ENCODE assay signal across 10 cellular contexts in the genomic region with DNA sequence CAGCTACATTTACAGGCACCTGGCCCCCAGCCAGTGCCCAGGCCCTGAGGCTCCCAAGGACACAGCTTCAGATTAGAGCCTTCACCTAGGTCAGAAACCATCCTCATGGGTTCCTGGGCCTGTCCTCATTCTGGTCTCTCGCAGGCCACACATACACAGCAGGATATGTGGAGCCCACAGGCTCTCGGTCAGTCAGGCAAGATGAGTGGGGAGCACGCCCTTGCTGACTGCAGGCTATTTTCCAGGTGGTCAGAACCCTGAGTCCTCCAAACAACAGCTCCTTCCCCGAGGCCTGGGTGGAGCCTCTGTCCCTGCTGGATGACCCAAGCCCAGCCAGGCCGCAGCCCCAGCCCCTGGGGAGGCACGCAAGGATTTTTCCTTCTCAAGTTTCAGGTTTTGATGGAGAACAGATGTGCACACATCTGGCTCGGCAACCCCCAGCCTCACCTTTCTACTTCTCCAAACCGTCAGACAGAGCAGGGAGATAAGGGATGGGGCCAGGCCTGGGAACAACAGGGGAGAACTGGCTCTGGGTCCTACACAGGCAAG. TPM values are rescaled to one million over a fixed set of nuclear protein-coding genes. Genes with fewer than 3 reads are reported as not detected.
A peak's percentile ranks its signal among the peaks of the same experiment; 100 is the strongest.
DNase-seq lines count a peak whose midpoint lies in the region; ATAC-seq, FAIRE-seq and TF ChIP-seq lines count a peak whose summit lies in the region.
"Had no signal": no experiment of that assay in that cellular context is flagged by ENCODE, and none has a peak within 500 bp of the region (broad histone marks: within the 10 kb centered on the region; RNA-seq: fewer than 3 reads in every experiment).

No MANE protein-coding gene starts in this region.

- in situ Hi-C loops in GM23248 (cut with MboI) = no loop called here

- H3K27ac ChIP-seq in GM23248 (no peak overlapping the region), sigmoid colon (no peak overlapping the region)

- H3K27me3 ChIP-seq in GM23248 (replicated peaks; ENCODE audit: insufficient read depth) (no peaks in the 10 kb centered on the region), sigmoid colon (peaks cover 0 to 6% (median 0%) of the 10 kb centered on the region in 3 donors)

- 70 to 75% methylated on average over 8 of the region's 8 CpGs for WGBS in GM23248 (ENCODE audit: low coverage in 1 of 2, low lambda C conversion rate in 2 of 2, missing lambda C conversion rate in 2 of 2), 2 experiments
- WGBS in sigmoid colon, 2 donors = 82 to 83% methylated on average over 8 of the region's 8 CpGs

- no peak overlapping the region for H3K4me3 ChIP-seq in GM23248
- no peak overlapping the region for H3K4me3 ChIP-seq in fibroblast of mammary gland (ENCODE audit: control insufficient read depth, low read depth, low read length)
- H3K4me3 ChIP-seq in sigmoid colon = no peak overlapping the region
- H3K4me3 ChIP-seq in mucosa of descending colon = no peak overlapping the region

- no peak overlapping the region for H3K9ac ChIP-seq in GM23248

- no peak for TF ChIP-seq POLR2A in sigmoid colon (IDR thresholded peaks at IDR 0.05)

- DNase-seq in GM23248 = peak; percentile 36
- peak; percentile 99 for DNase-seq in RPMI7951 (ENCODE audit: low read depth)
- peak; percentile 81 for DNase-seq in fibroblast of mammary gland (ENCODE audit: low read depth)
- peak; percentile 76 for DNase-seq in sigmoid colon
- DNase-seq in mucosa of descending colon = no peak
- no peak for DNase-seq in GM19239 (ENCODE audit: insufficient read length, low spot score)
- DNase-seq in RKO (ENCODE audit: low spot score) = no peak
- DNase-seq: activated naive CD4-positive, alpha-beta T cell treated with Interleukin-2 at 50 U/mL for 16 hours; NCI-H1092 had no signal

- H4K20me1 ChIP-seq in GM23248 (ENCODE audit: insufficient read depth) = no peaks in the 10 kb centered on the region

- no peak for TF ChIP-seq EP300 in sigmoid colon (IDR thresholded peaks at IDR 0.05)

- H3K9me2 ChIP-seq in GM23248 (ENCODE audit: insufficient read depth) = no peaks in the 10 kb centered on the region

- peak overlapping the region; percentile 9 for H3K4me2 ChIP-seq in GM23248 (ENCODE audit: unreplicated experiment)

- no peak for ATAC-seq in mucosa of descending colon

- intact Hi-C loops in sigmoid colon (cut with DNase I) (no loop called here), mucosa of descending colon (cut with DNase I, micrococcal nuclease) (no loop called here)

- H3K4me1 ChIP-seq in GM23248 (ENCODE audit: insufficient read depth) (peaks cover 26% of the 10 kb centered on the region), sigmoid colon (peaks cover 0 to 11% (median 5%) of the 10 kb centered on the region in 4 donors), mucosa of descending colon (ENCODE audit: low read depth) (peaks cover 6% of the 10 kb centered on the region)

- H3K9me3 ChIP-seq in GM23248 (ENCODE audit: low read depth) = no peaks in the 10 kb centered on the region
- no peaks in the 10 kb centered on the region for H3K9me3 ChIP-seq in sigmoid colon
- no peaks in the 10 kb centered on the region for H3K9me3 ChIP-seq in mucosa of descending colon

- no peaks in the 10 kb centered on the region for H3K79me2 ChIP-seq in GM23248 (ENCODE audit: insufficient read depth)

- FAIRE-seq in GM19239 (lab: Jason Lieb, UNC) = no peak

- H2AFZ ChIP-seq in GM23248 = no peak overlapping the region

- peaks cover 7% of the 10 kb centered on the region; the same call in 1 of the 2 replicates for H3F3A ChIP-seq in GM23248 (ENCODE audit: insufficient read depth)

- H3K36me3 ChIP-seq in GM23248 (ENCODE audit: low read depth) (no peaks in the 10 kb centered on the region), sigmoid colon (no peaks in the 10 kb centered on the region), mucosa of descending colon (ENCODE audit: low read depth) (no peaks in the 10 kb centered on the region)

- TF ChIP-seq CTCF in fibroblast of mammary gland (conservative IDR thresholded peaks at IDR 0.05; ENCODE audit: control insufficient read depth, insufficient read depth, low read depth, low read length) (no peak), sigmoid colon (IDR thresholded peaks at IDR 0.05) (no peak), mucosa of descending colon (IDR thresholded peaks at IDR 0.05) (no peak)

RNA-seq across cellular contexts. Expression of a gene that starts 1.6 kb away (rescaled TPM):
- not detected in 2 replicates for total RNA-seq in GM23248 (2014; rRNA removed; shearing (Covaris generic))
- polyA plus RNA-seq in GM23248 (2016; fragmentation: Nextera tagmentation; extraction: Ambion mirVana) (0.22 TPM in 1 of 2 replicates, not detected in the other), sigmoid colon (under 1 TPM in 1 of 3 donors, not detected in 2; 0.50 TPM)
- total RNA-seq in RPMI7951 (2014; rRNA removed; shearing (Covaris generic)) = 95.7 and 114 TPM in 2 replicates
- total RNA-seq in sigmoid colon (under 1 TPM in 1 of 4 donors, not detected in 3; 0.71 TPM), mucosa of descending colon (under 1 TPM in 1 of 3 donors, not detected in 2; 0.35 TPM)
- total RNA-seq: mononuclear cell had no signal

RNA-seq across cellular contexts. Expression of a gene that starts 27.4 kb away (rescaled TPM):
- total RNA-seq in GM23248 (2014; rRNA removed; shearing (Covaris generic)) = 110 and 127 TPM in 2 replicates
- 124 and 125 TPM in 2 replicates for polyA plus RNA-seq in GM23248 (2016; fragmentation: Nextera tagmentation; extraction: Ambion mirVana)
- total RNA-seq in RPMI7951 (2014; rRNA removed; shearing (Covaris generic)) = 2.5 and 8.8 TPM in 2 replicates
- 100 to 1,000 TPM in 2 of 4 donors, 10 to 100 TPM in 2; 71.4 to 186 (median 121) TPM for total RNA-seq in sigmoid colon
- 10 to 100 TPM in 1 of 3 donors, 1 to 10 TPM in 1, under 1 TPM in 1; 0.69 to 16.3 (median 7.8) TPM for polyA plus RNA-seq in sigmoid colon
- 10 to 100 TPM in 1 of 3 donors, 1 to 10 TPM in 2; 4.9 to 29.9 (median 7.4) TPM for total RNA-seq in mucosa of descending colon
- total RNA-seq: mononuclear cell had no signal

RNA-seq across cellular contexts. Expression of a gene that starts 35.2 kb away (rescaled TPM):
- total RNA-seq in GM23248 (2014; rRNA removed; shearing (Covaris generic)) = not detected in 2 replicates
- polyA plus RNA-seq in GM23248 (2016; fragmentation: Nextera tagmentation; extraction: Ambion mirVana) (not detected in 2 replicates), sigmoid colon (under 1 TPM in 2 of 3 donors, not detected in 1; 0.09 to 0.60 TPM)
- total RNA-seq in RPMI7951 (2014; rRNA removed; shearing (Covaris generic)) = 1.1 and 2.1 TPM in 2 replicates
- total RNA-seq in sigmoid colon (not detected), mucosa of descending colon (under 1 TPM in 1 of 3 donors, not detected in 2; 0.22 TPM)
- total RNA-seq: mononuclear cell had no signal

Comparison
In these comparisons a context has a peak if more than half of its experiments do, and no peak if none do; other contexts are left out.
1. DNase-seq: peak in GM23248 (single experiment), RPMI7951 (single experiment), fibroblast of mammary gland (single experiment) and sigmoid colon (single experiment); none in mucosa of descending colon (0 of 3), GM19239 (single experiment) and RKO (single experiment).
2. RNA of a gene that starts 1.6 kb away (total RNA-seq): 95.7 to 114 TPM in RPMI7951; 0.35 TPM in mucosa of descending colon, 0.71 TPM in sigmoid colon and not detected in GM23248; every median in the first group is over 10 times any median in the second.